Comparison of ENCODE assay signal across 9 cellular contexts in genomic region chrX:39773923-39774803, GRCh38.
A peak's percentile ranks its signal among the peaks of the same experiment; 100 is the strongest.
DNase-seq lines count a peak whose midpoint lies in the region; ATAC-seq and TF ChIP-seq lines count a peak whose summit lies in the region.
"Had no signal": no experiment of that assay in that cellular context is flagged by ENCODE, and none has a peak within 500 bp of the region (broad histone marks: within the 10 kb centered on the region; RNA-seq: fewer than 3 reads in every experiment).

No MANE protein-coding gene starts in this region.

- H3K36me3 ChIP-seq in OCI-LY1 (ENCODE audit: insufficient read depth, low read length) (peaks cover 20% of the 10 kb centered on the region), mesenchymal stem cell (ENCODE audit: control insufficient read depth in 1 of 2, insufficient read depth in 2 of 2, low read depth in 1 of 2, low read length in 2 of 2) (no peaks in the 10 kb centered on the region)

- H3K27me3 ChIP-seq in OCI-LY1 (ENCODE audit: insufficient read depth, low read length) = no peaks in the 10 kb centered on the region
- H3K27me3 ChIP-seq in mesenchymal stem cell (ENCODE audit: control insufficient read depth in 1 of 2, insufficient read depth in 1 of 2, low read length in 2 of 2) = peaks cover 0 to 65% of the 10 kb centered on the region in 2 experiments

- H3K9me2 ChIP-seq in OCI-LY1 (ENCODE audit: low read depth, low read length) = no peaks in the 10 kb centered on the region

- H2BK12ac ChIP-seq in mesenchymal stem cell (ENCODE audit: low read length in 2 of 2) = no peak overlapping the region

- H3F3A ChIP-seq in OCI-LY1 (ENCODE audit: insufficient read depth, low read length) = 0 out of 2 replicates have a peak, but pooled peaks cover 3% of the 10 kb centered on the region

- H3K4me2 ChIP-seq in OCI-LY1 (ENCODE audit: low read length) (peak overlapping the region; percentile 98), mesenchymal stem cell (ENCODE audit: low read length, poor library complexity, severe bottlenecking) (no peak overlapping the region)

- no peak overlapping the region for H2BK15ac ChIP-seq in mesenchymal stem cell (ENCODE audit: low read depth, poor library complexity, severe bottlenecking)

- H3K9me3 ChIP-seq in OCI-LY1 (ENCODE audit: low read length) (no peaks in the 10 kb centered on the region), mesenchymal stem cell (ENCODE audit: control insufficient read depth, low read length) (no peaks in the 10 kb centered on the region)

- no peaks in the 10 kb centered on the region for H3K79me1 ChIP-seq in mesenchymal stem cell (replicated peaks; ENCODE audit: low read length, poor library complexity, severe bottlenecking)

- peak; percentile 83 for DNase-seq in DMS53 (lab: John Stamatoyannopoulos, UW)
- peak; percentile 33 for DNase-seq in activated naive CD4-positive, alpha-beta T cell treated with anti-CD3 and anti-CD28 coated beads, Interleukin-2, amount 50 U/mL, for 16 hours
- peak; percentile 68 for DNase-seq in mesenchymal stem cell
- DNase-seq in Kasumi-1 (lab: John Stamatoyannopoulos, UW) = no peak
- no peak for DNase-seq in NOMO-1 (lab: John Stamatoyannopoulos, UW; ENCODE audit: unreplicated experiment in 2 of 2)
- DNase-seq in NCI-H2171 treated with DMSO at 0.1 percent for 48 hours (lab: John Stamatoyannopoulos, UW) = no peak
- DNase-seq: hypothalamus had no signal

- no peak for ATAC-seq in HG02885 (IDR thresholded peaks at IDR 0.05; ENCODE audit: poor library complexity, unreplicated experiment)

- H3K79me2 ChIP-seq in OCI-LY1 (ENCODE audit: insufficient read depth, low read length) = no peaks in the 10 kb centered on the region

- H3K4ac ChIP-seq in mesenchymal stem cell (ENCODE audit: low read depth in 1 of 2, low read length in 2 of 2) = no peak overlapping the region

- no peaks in the 10 kb centered on the region for H4K20me1 ChIP-seq in OCI-LY1 (ENCODE audit: insufficient read depth, low read length)

- 81% methylated on average over 17 of the region's 20 CpGs for WGBS in mesenchymal stem cell

- H3K14ac ChIP-seq in mesenchymal stem cell (ENCODE audit: low read length in 2 of 2) = no peak overlapping the region

- H3K9ac ChIP-seq in OCI-LY1 (ENCODE audit: low read length) (peak overlapping the region; percentile 99), mesenchymal stem cell (ENCODE audit: low read length) (no peak overlapping the region)

- no peak for TF ChIP-seq CTCF in OCI-LY1 (IDR thresholded peaks at IDR 0.05; ENCODE audit: low read length)

- no peak overlapping the region for H3K18ac ChIP-seq in mesenchymal stem cell (ENCODE audit: low read depth in 1 of 2, low read length in 2 of 2)

- H3K27ac ChIP-seq in OCI-LY1 (ENCODE audit: low read depth, low read length, poor library complexity, severe bottlenecking) (peak overlapping the region; percentile 98), mesenchymal stem cell (ENCODE audit: low read length, poor library complexity, severe bottlenecking) (no peak overlapping the region)

- H3K4me3 ChIP-seq in OCI-LY1 (ENCODE audit: low read depth, low read length, poor library complexity, severe bottlenecking) = peak overlapping the region; percentile 88
- no peak overlapping the region for H3K4me3 ChIP-seq in mesenchymal stem cell (ENCODE audit: insufficient read depth in 1 of 2, low read depth in 1 of 2, low read length in 2 of 2)

- H2AFZ ChIP-seq in OCI-LY1 (ENCODE audit: low read length) (no peak overlapping the region), mesenchymal stem cell (ENCODE audit: low read depth, low read length) (no peak overlapping the region)

- no peak overlapping the region for H3K23ac ChIP-seq in mesenchymal stem cell (ENCODE audit: low read length in 2 of 2)

- H2BK5ac ChIP-seq in mesenchymal stem cell (ENCODE audit: low read depth, low read length, poor library complexity, severe bottlenecking) = no peak overlapping the region

- no peak overlapping the region for H4K91ac ChIP-seq in mesenchymal stem cell (ENCODE audit: low read length)

- H3K4me1 ChIP-seq in OCI-LY1 (ENCODE audit: insufficient read depth, low read length, severe bottlenecking) = peaks cover 91% of the 10 kb centered on the region
- peaks cover 4% of the 10 kb centered on the region for H3K4me1 ChIP-seq in mesenchymal stem cell (ENCODE audit: control insufficient read depth, insufficient read depth, low read depth, low read length)

- H2BK120ac ChIP-seq in mesenchymal stem cell (ENCODE audit: low read depth, low read length) = no peak overlapping the region

- no peak overlapping the region for H2AK5ac ChIP-seq in mesenchymal stem cell (ENCODE audit: low read length, severe bottlenecking)

- H4K8ac ChIP-seq in mesenchymal stem cell (ENCODE audit: low read length) = no peak overlapping the region

Comparison
In these comparisons a context has a peak if more than half of its experiments do, and no peak if none do; other contexts are left out.
1. DNase-seq: peak in DMS53 (single experiment), activated naive CD4-positive, alpha-beta T cell treated with anti-CD3 and anti-CD28 coated beads, Interleukin-2, amount 50 U/mL, for 16 hours (single experiment) and mesenchymal stem cell (single experiment); none in Kasumi-1 (0 of 2), NOMO-1 (0 of 2) and NCI-H2171 treated with DMSO at 0.1 percent for 48 hours (single experiment).